Comparison of ENCODE assay signal across 27 cellular contexts in genomic region chr7:99541212-99541611, GRCh38. TPM values are rescaled to one million over a fixed set of nuclear protein-coding genes. Genes with fewer than 3 reads are reported as not detected.
DNase-seq lines count a peak whose midpoint lies in the region; ATAC-seq, FAIRE-seq and TF ChIP-seq lines count a peak whose summit lies in the region.
"Had no signal": no experiment of that assay in that cellular context is flagged by ENCODE, and none has a peak within 500 bp of the region (broad histone marks: within the 10 kb centered on the region; RNA-seq: fewer than 3 reads in every experiment).

No MANE protein-coding gene starts in this region.

- H3K9ac ChIP-seq in adipocyte (ENCODE audit: low read length) (no peak overlapping the region), kidney (ENCODE audit: low read length in 2 of 2) (no peak overlapping the region)
- H3K9ac ChIP-seq: BLaER1 treated with 17β-estradiol and CSF1 and Interleukin-3, amounts not matched to agents 10 nM and 100 nM had no signal

- FAIRE-seq in kidney (lab: Jason Lieb, UNC), result no peak
- FAIRE-seq: A204.1, D721Med, GM12891, GM18507, GM19239 had no signal

- no peaks in the 10 kb centered on the region for H3K36me3 ChIP-seq in adipocyte (ENCODE audit: control insufficient read depth, insufficient read depth, low read length, severe bottlenecking)
- H3K36me3 ChIP-seq in kidney (ENCODE audit: control insufficient read depth in 1 of 2, insufficient read depth in 2 of 2, low read length in 2 of 2), result no peaks in the 10 kb centered on the region
- H3K36me3 ChIP-seq: BE2C had no signal

- H3K9me3 ChIP-seq in adipocyte (ENCODE audit: control insufficient read depth, low read length) (peaks cover 38% of the 10 kb centered on the region), kidney (ENCODE audit: control insufficient read depth in 1 of 2, low read length in 2 of 2) (peaks cover 5 to 26% of the 10 kb centered on the region in 2 donors)

- H3K27ac Mint-ChIP-seq in activated T-cell treated with anti-CD3 and anti-CD28 coated beads, Interleukin-2, amount 50 U/mL, for 72 hours, result peak overlapping the region; percentile 51
- H3K27ac Mint-ChIP-seq in activated T-cell treated with anti-CD3 and anti-CD28 coated beads, Interleukin-2, amount 50 U/mL, for 24 hours, result no peak overlapping the region
- H3K27ac Mint-ChIP-seq: CD14-positive monocyte; CD4-positive, alpha-beta T cell; CD8-positive, alpha-beta memory T cell; GM23338; H9; HFFc6 had no signal

- intact Hi-C loops in kidney (cut with DNase I), result no loop called here

- H3K4me1 ChIP-seq in adipocyte (ENCODE audit: control insufficient read depth, insufficient read depth, low read length) (no peaks in the 10 kb centered on the region), kidney (ENCODE audit: control insufficient read depth in 1 of 2, insufficient read depth in 1 of 2, low read depth in 1 of 2, low read length in 2 of 2) (no peaks in the 10 kb centered on the region)
- H3K4me1 ChIP-seq: BE2C had no signal

- DNase-seq in activated T-cell treated with anti-CD3 and anti-CD28 coated beads, Interleukin-2, amount 50 U/mL, for 72 hours, result no peak
- DNase-seq in activated T-cell treated with anti-CD3 and anti-CD28 coated beads, Interleukin-2, amount 50 U/mL, for 24 hours, result no peak
- no peak for DNase-seq in adipocyte (ENCODE audit: low read depth)
- DNase-seq in kidney, result peak; percentile 8
- no peak for DNase-seq in activated CD4-positive, CD25-positive, alpha-beta regulatory T cell treated with anti-CD3 and anti-CD28 coated beads, Interleukin-2, amount 50 U/mL, for 72 hours
- DNase-seq in NCI-H69 (lab: John Stamatoyannopoulos, UW), result no peak
- DNase-seq: AML-193; BE2C; CD4-positive, alpha-beta T cell; CD8-positive, alpha-beta memory T cell; DMS 273 treated with DMSO at 0.1 percent for 48 hours; DMS79; GF-D8; H9; HFFc6 had no signal

- H3K27me3 Mint-ChIP-seq in activated T-cell treated with anti-CD3 and anti-CD28 coated beads, Interleukin-2, amount 50 U/mL, for 72 hours (ENCODE audit: low read depth), result no peaks in the 10 kb centered on the region
- no peaks in the 10 kb centered on the region for H3K27me3 Mint-ChIP-seq in activated T-cell treated with anti-CD3 and anti-CD28 coated beads, Interleukin-2, amount 50 U/mL, for 24 hours
- H3K27me3 Mint-ChIP-seq: CD4-positive, alpha-beta T cell; CD8-positive, alpha-beta memory T cell had no signal

- no peak for ATAC-seq in activated T-cell treated with anti-CD3 and anti-CD28 coated beads, Interleukin-2, amount 50 U/mL, for 72 hours (replicated peaks in 1 of 2)
- no peak for ATAC-seq in GM18861 (IDR thresholded peaks at IDR 0.05; ENCODE audit: unreplicated experiment)
- ATAC-seq: GM23338, HCT116 had no signal

- H3K27me3 ChIP-seq in adipocyte (replicated peaks; ENCODE audit: control insufficient read depth, insufficient read depth, low read length), result no peaks in the 10 kb centered on the region
- H3K27me3 ChIP-seq: BE2C; BLaER1 treated with 17β-estradiol and CSF1 and Interleukin-3, amounts not matched to agents 10 nM and 100 nM had no signal

- H3K4me1 Mint-ChIP-seq in activated T-cell treated with anti-CD3 and anti-CD28 coated beads, Interleukin-2, amount 50 U/mL, for 72 hours (ENCODE audit: low read depth), result no peaks in the 10 kb centered on the region
- no peaks in the 10 kb centered on the region for H3K4me1 Mint-ChIP-seq in activated T-cell treated with anti-CD3 and anti-CD28 coated beads, Interleukin-2, amount 50 U/mL, for 24 hours (ENCODE audit: low read depth)
- H3K4me1 Mint-ChIP-seq: CD14-positive monocyte; CD8-positive, alpha-beta memory T cell; GM23338; H9 had no signal

- peak overlapping the region; percentile 17 for H3K4me3 ChIP-seq in adipocyte (ENCODE audit: low read length)
- no peak overlapping the region for H3K4me3 ChIP-seq in kidney (ENCODE audit: low read length in 2 of 2)
- H3K4me3 ChIP-seq: GM23338 had no signal

- H3K27ac ChIP-seq in kidney (ENCODE audit: low read depth in 2 of 2, low read length in 2 of 2), result no peak overlapping the region
- H3K27ac ChIP-seq: 22Rv1; BLaER1 treated with 17β-estradiol and CSF1 and Interleukin-3, amounts not matched to agents 10 nM and 100 nM had no signal

- no peak overlapping the region for H3K4me3 Mint-ChIP-seq in activated T-cell treated with anti-CD3 and anti-CD28 coated beads, Interleukin-2, amount 50 U/mL, for 72 hours
- no peak overlapping the region for H3K4me3 Mint-ChIP-seq in activated T-cell treated with anti-CD3 and anti-CD28 coated beads, Interleukin-2, amount 50 U/mL, for 24 hours
- H3K4me3 Mint-ChIP-seq: CD14-positive monocyte; CD4-positive, alpha-beta T cell; CD8-positive, alpha-beta memory T cell; GM23338; HFFc6 had no signal

- H3K9me3 Mint-ChIP-seq in activated T-cell treated with anti-CD3 and anti-CD28 coated beads, Interleukin-2, amount 50 U/mL, for 72 hours, result peaks cover 6 to 18% of the 10 kb centered on the region in 2 donors
- H3K9me3 Mint-ChIP-seq in activated T-cell treated with anti-CD3 and anti-CD28 coated beads, Interleukin-2, amount 50 U/mL, for 24 hours, result peaks cover 29% of the 10 kb centered on the region

- peaks cover 16 to 25% of the 10 kb centered on the region in 2 donors for H3K36me3 Mint-ChIP-seq in activated T-cell treated with anti-CD3 and anti-CD28 coated beads, Interleukin-2, amount 50 U/mL, for 72 hours (ENCODE audit: insufficient read depth in 2 of 2)
- H3K36me3 Mint-ChIP-seq in activated T-cell treated with anti-CD3 and anti-CD28 coated beads, Interleukin-2, amount 50 U/mL, for 24 hours (ENCODE audit: low read depth), result peaks cover 20% of the 10 kb centered on the region
- H3K36me3 Mint-ChIP-seq: CD14-positive monocyte had no signal

- TF ChIP-seq CTCF in kidney (IDR thresholded peaks at IDR 0.05; ENCODE audit: borderline replicate concordance, extremely low read depth, insufficient read depth), result no peak

RNA-seq across cellular contexts. Expression of gene FAM200A, which starts 10.7 kb away (rescaled TPM):
- total RNA-seq in activated T-cell treated with anti-CD3 and anti-CD28 coated beads, Interleukin-2, amount 50 U/mL, for 72 hours, result 1 to 10 TPM; 4.7 to 7.1 TPM
- 6.8 TPM for total RNA-seq in kidney
- polyA plus RNA-seq in kidney (ENCODE audit: insufficient read depth, low read depth, low replicate concordance), result 6.9 TPM

RNA-seq across cellular contexts. Expression of gene ZNF655, which starts 17.2 kb away (rescaled TPM):
- 10 to 100 TPM; 87.8 to 94.1 TPM for total RNA-seq in activated T-cell treated with anti-CD3 and anti-CD28 coated beads, Interleukin-2, amount 50 U/mL, for 72 hours
- 66.8 TPM for total RNA-seq in kidney
- 30.4 TPM for polyA plus RNA-seq in kidney (ENCODE audit: insufficient read depth, low read depth, low replicate concordance)

RNA-seq across cellular contexts. Expression of gene ZKSCAN5, which starts 36.8 kb away (rescaled TPM):
- total RNA-seq in activated T-cell treated with anti-CD3 and anti-CD28 coated beads, Interleukin-2, amount 50 U/mL, for 72 hours, result 1 to 10 TPM; 9.3 to 9.9 TPM
- total RNA-seq in kidney, result 9.1 TPM
- 4.6 TPM for polyA plus RNA-seq in kidney (ENCODE audit: insufficient read depth, low read depth, low replicate concordance)

RNA-seq across cellular contexts. Expression of gene ZNF394, which starts 41.1 kb away (rescaled TPM):
- total RNA-seq in activated T-cell treated with anti-CD3 and anti-CD28 coated beads, Interleukin-2, amount 50 U/mL, for 72 hours, result 10 to 100 TPM; 28.2 to 36.5 TPM
- 33.6 TPM for total RNA-seq in kidney
- 15.7 TPM for polyA plus RNA-seq in kidney (ENCODE audit: insufficient read depth, low read depth, low replicate concordance)

RNA-seq across cellular contexts. Expression of gene TMEM225B, which starts 56.9 kb away (rescaled TPM):
- total RNA-seq in activated T-cell treated with anti-CD3 and anti-CD28 coated beads, Interleukin-2, amount 50 U/mL, for 72 hours, result 1 to 10 TPM; 2.5 to 4.3 TPM
- total RNA-seq in kidney, result 2.6 TPM
- polyA plus RNA-seq in kidney (ENCODE audit: insufficient read depth, low read depth, low replicate concordance), result 1.6 TPM
- total RNA-seq: G401, GM23338, H9 had no signal
